In genomic region chr22:41801147-41801819, GRCh38 we compare ENCODE assay signal across 8 cellular contexts. TPM values are rescaled to one million over a fixed set of nuclear protein-coding genes. Genes with fewer than 3 reads are reported as not detected.
DNase-seq lines count a peak whose midpoint lies in the region; ATAC-seq and TF ChIP-seq lines count a peak whose summit lies in the region.

No MANE protein-coding gene starts in this region.

- WGBS in endodermal cell (ENCODE audit: insufficient coverage in 1 of 2, insufficient read length in 1 of 2), 2 experiments: 34 to 46% methylated on average over 4 of the region's 4 CpGs

- H3K9me3 Mint-ChIP-seq in Caco-2 (ENCODE audit: unreplicated experiment) (no peaks in the 10 kb centered on the region), endodermal cell (no peaks in the 10 kb centered on the region)

- H3K4me1 ChIP-seq in Caco-2 (peaks cover 6% of the 10 kb centered on the region; the same call in 1 of the 2 replicates), endodermal cell (ENCODE audit: control insufficient read depth, insufficient read depth, low read length) (peaks cover 11% of the 10 kb centered on the region), neutrophil (ENCODE audit: control insufficient read depth in 1 of 2, insufficient read depth in 1 of 2, low read depth in 1 of 2, low read length in 1 of 2) (peaks cover 20 to 22% of the 10 kb centered on the region in 2 experiments)

- H3K27me3 ChIP-seq in Caco-2 (replicated peaks; ENCODE audit: control insufficient read depth, insufficient read depth, low read length) (no peaks in the 10 kb centered on the region), endodermal cell (ENCODE audit: control insufficient read depth, insufficient read depth, low read length, poor library complexity, severe bottlenecking) (no peaks in the 10 kb centered on the region), neutrophil (no peaks in the 10 kb centered on the region)

- CTCF ChIA-PET in Caco-2 (lab: Charles Lee): interaction anchor here (1.3 to 4.1 kb wide), 5 partner anchors 55 to 145 kb away, joined by 6 to 71 read pairs (median 10); partner anchors contain the start of gene CENPM

- H3K27ac ChIP-seq in endodermal cell (ENCODE audit: low read depth, low read length) (no peak overlapping the region), neutrophil (peak overlapping the region; percentile 80)

- H3K27ac Mint-ChIP-seq in Caco-2 (ENCODE audit: unreplicated experiment): peak overlapping the region; percentile 91
- peak overlapping the region; percentile 96 for H3K27ac Mint-ChIP-seq in endodermal cell

- DNase-seq in Caco-2: no peak
- DNase-seq in NB4 (ENCODE audit: low read depth): peak; percentile 16
- no peak for DNase-seq in endodermal cell
- DNase-seq in mucosa of gallbladder (ENCODE audit: low spot score): no peak
- DNase-seq in SIG-M5 (lab: John Stamatoyannopoulos, UW): no peak
- DNase-seq in NCI-H526 treated with DMSO at 0.1 percent for 48 hours (lab: John Stamatoyannopoulos, UW): no peak

- peak overlapping the region; percentile 70 for H3K9ac ChIP-seq in endodermal cell (ENCODE audit: extremely low read depth, low read length, poor library complexity, severe bottlenecking)

- no peak for TF ChIP-seq POLR2A in NB4 (IDR thresholded peaks at IDR 0.05; ENCODE audit: extremely low read depth, insufficient read length)

- H3K27me3 Mint-ChIP-seq in Caco-2 (ENCODE audit: insufficient read depth, unreplicated experiment) (no peaks in the 10 kb centered on the region), endodermal cell (ENCODE audit: insufficient read depth) (no peaks in the 10 kb centered on the region)

- H3K36me3 ChIP-seq in Caco-2 (ENCODE audit: control insufficient read depth, insufficient read depth, low read length): no peaks in the 10 kb centered on the region
- H3K36me3 ChIP-seq in endodermal cell (ENCODE audit: control insufficient read depth, insufficient read depth, low read length): no peaks in the 10 kb centered on the region
- no peaks in the 10 kb centered on the region for H3K36me3 ChIP-seq in neutrophil

- H3K4me3 Mint-ChIP-seq in Caco-2 (ENCODE audit: unreplicated experiment) (peak overlapping the region; percentile 89), endodermal cell (peak overlapping the region; percentile 89)

- H3K9me3 ChIP-seq in Caco-2 (no peaks in the 10 kb centered on the region), endodermal cell (ENCODE audit: control insufficient read depth, low read length) (no peaks in the 10 kb centered on the region), neutrophil (no peaks in the 10 kb centered on the region)

- no peak for ATAC-seq in HG03108 (IDR thresholded peaks at IDR 0.05; ENCODE audit: unreplicated experiment)

- H3K4me1 Mint-ChIP-seq in Caco-2 (ENCODE audit: low read depth, unreplicated experiment): peaks cover 7% of the 10 kb centered on the region
- peaks cover 19% of the 10 kb centered on the region for H3K4me1 Mint-ChIP-seq in endodermal cell

- H3K4me3 ChIP-seq in Caco-2 (ENCODE audit: low read depth, low read length) (peak overlapping the region; percentile 82), NB4 (ENCODE audit: low read depth, low read length) (peak overlapping the region; percentile 84), endodermal cell (ENCODE audit: low read length) (peak overlapping the region; percentile 84), neutrophil (ENCODE audit: low read depth in 1 of 2, low read length in 1 of 2) (peak overlapping the region; percentile 78 to 84)

- H3K36me3 Mint-ChIP-seq in Caco-2 (ENCODE audit: insufficient read depth, unreplicated experiment) (peaks cover 9% of the 10 kb centered on the region), endodermal cell (ENCODE audit: low read depth) (peaks cover 11% of the 10 kb centered on the region)

- intact Hi-C loops in Caco-2 (cut with micrococcal nuclease; ENCODE audit: unreplicated experiment): loop anchor here (1.0 kb wide), 1 partner anchor 55 kb away; no protein-coding TSS in a partner anchor

- POLR2A ChIA-PET in Caco-2 (lab: Charles Lee): interaction anchor here (0.9 to 2.3 kb wide), 8 partner anchors 13 to 145 kb away, joined by 3 to 27 read pairs (median 10); partner anchors contain the start of genes CENPM, SNU13 and SREBF2

- TSS peak; percentile 63 for BruUV-seq in Caco-2 (replicated peaks; lab: Mats Ljungman, UMichigan)

- TF ChIP-seq CTCF in Caco-2 (IDR thresholded peaks at IDR 0.05; ENCODE audit: insufficient read depth in 1 of 2, low read depth in 1 of 2, low read length in 1 of 2, severe bottlenecking in 1 of 2, unreplicated experiment in 1 of 2) (no peak), NB4 (IDR thresholded peaks at IDR 0.05; ENCODE audit: low read depth, low read length) (no peak), endodermal cell (conservative IDR thresholded peaks at IDR 0.05) (no peak), neutrophil (IDR thresholded peaks at IDR 0.05) (no peak)

RNA-seq across cellular contexts. Expression of gene CCDC134, which starts 0.8 kb away (rescaled TPM):
- total RNA-seq in Caco-2 (2022) (24.3 and 24.8 TPM in 2 replicates), endodermal cell (10 to 100 TPM; 15.0 to 21.0 TPM), mucosa of gallbladder (10.2 TPM)
- 7.2 TPM for polyA plus RNA-seq in endodermal cell (2013, experiment 1 of 2)
- polyA plus RNA-seq in endodermal cell (2013, experiment 2 of 2): 8.8 TPM

RNA-seq across cellular contexts. Expression of gene SREBF2, which starts 31.6 kb away (rescaled TPM):
- total RNA-seq in Caco-2 (2022) (134 and 150 TPM in 2 replicates), endodermal cell (100 to 1,000 TPM; 125 to 135 TPM), mucosa of gallbladder (257 TPM)
- 220 TPM for polyA plus RNA-seq in endodermal cell (2013, experiment 1 of 2)
- polyA plus RNA-seq in endodermal cell (2013, experiment 2 of 2): 204 TPM
